8 cellular contexts compared by ENCODE assay signal in genomic region chr17:2101448-2102257, GRCh38. TPM values are rescaled to one million over a fixed set of nuclear protein-coding genes. Genes with fewer than 3 reads are reported as not detected.
DNase-seq lines count a peak whose midpoint lies in the region; ATAC-seq and TF ChIP-seq lines count a peak whose summit lies in the region.

No MANE protein-coding gene starts in this region.

- TF ChIP-seq CTCF in VCaP (conservative IDR thresholded peaks at IDR 0.05) (no peak), GM23338 (conservative IDR thresholded peaks at IDR 0.05; ENCODE audit: low read depth in 2 of 2) (no peak)

- H3K4me1 Mint-ChIP-seq in stimulated activated effector memory CD8-positive, alpha-beta T cell treated with anti-CD3 and anti-CD28 coated beads, Interleukin-12 subunit alpha, Interleukin-12 subunit beta, amount 100 ng/mL, for 72 hours: peaks cover 12% of the 10 kb centered on the region
- peaks cover 3% of the 10 kb centered on the region; the same call in 1 of the 3 replicates for H3K4me1 Mint-ChIP-seq in GM23338

- no peaks in the 10 kb centered on the region for H3F3A ChIP-seq in GM23338 (replicated peaks; ENCODE audit: low read depth)

- H3K4me1 ChIP-seq in GM23338 (ENCODE audit: insufficient read depth): no peaks in the 10 kb centered on the region

- H3K27ac ChIP-seq in VCaP (peak overlapping the region; percentile 90), GM23338 (ENCODE audit: low read depth) (no peak overlapping the region)

- H3K36me3 ChIP-seq in GM23338 (ENCODE audit: insufficient read depth): no peaks in the 10 kb centered on the region

- H3K27me3 ChIP-seq in GM23338 (ENCODE audit: insufficient read depth): no peaks in the 10 kb centered on the region

- no peaks in the 10 kb centered on the region for H3K27me3 Mint-ChIP-seq in GM23338 (ENCODE audit: insufficient read depth, low read depth, poor library complexity)

- H3K4me2 ChIP-seq in GM23338: no peak overlapping the region

- DNase-seq in NCI-H2029 (lab: John Stamatoyannopoulos, UW): peak; percentile 71
- DNase-seq in NCI-H2029 treated with DMSO at 0.1 percent for 48 hours (lab: John Stamatoyannopoulos, UW): no peak
- DNase-seq in effector CD8-positive, alpha-beta T cell (lab: John Stamatoyannopoulos, UW): peak; percentile 8
- no peak for DNase-seq in stimulated activated effector memory CD8-positive, alpha-beta T cell treated with anti-CD3 and anti-CD28 coated beads, Interleukin-12 subunit alpha, Interleukin-12 subunit beta, amount 100 ng/mL, for 72 hours (ENCODE audit: low spot score in 2 of 2)
- DNase-seq in GM23338 (ENCODE audit: low spot score): no peak
- DNase-seq in epidermal melanocyte (ENCODE audit: insufficient read length, low spot score): no peak

- H2AFZ ChIP-seq in GM23338: no peak overlapping the region

- no peaks in the 10 kb centered on the region for H4K20me1 ChIP-seq in GM23338 (replicated peaks; ENCODE audit: insufficient read depth)

- H3K27ac Mint-ChIP-seq in stimulated activated effector memory CD8-positive, alpha-beta T cell treated with anti-CD3 and anti-CD28 coated beads, Interleukin-12 subunit alpha, Interleukin-12 subunit beta, amount 100 ng/mL, for 72 hours: no peak overlapping the region
- H3K27ac Mint-ChIP-seq in GM23338: no peak overlapping the region

- H3K79me2 ChIP-seq in GM23338 (replicated peaks; ENCODE audit: insufficient read depth): no peaks in the 10 kb centered on the region

- H3K36me3 Mint-ChIP-seq in stimulated activated effector memory CD8-positive, alpha-beta T cell treated with anti-CD3 and anti-CD28 coated beads, Interleukin-12 subunit alpha, Interleukin-12 subunit beta, amount 100 ng/mL, for 72 hours: peaks cover 20% of the 10 kb centered on the region
- no peaks in the 10 kb centered on the region for H3K36me3 Mint-ChIP-seq in GM23338 (ENCODE audit: low read depth)

- peak; percentile 40 for ATAC-seq in stimulated activated effector memory CD8-positive, alpha-beta T cell treated with anti-CD3 and anti-CD28 coated beads, Interleukin-12 subunit alpha, Interleukin-12 subunit beta, amount 100 ng/mL, for 72 hours
- no peak for ATAC-seq in GM19395 (IDR thresholded peaks at IDR 0.05; ENCODE audit: unreplicated experiment)
- no peak for ATAC-seq in GM23338

- H3K9me2 ChIP-seq in GM23338 (ENCODE audit: insufficient read depth): no peaks in the 10 kb centered on the region

- H3K4me3 ChIP-seq in GM23338: no peak overlapping the region

- no peaks in the 10 kb centered on the region for H3K9me3 Mint-ChIP-seq in stimulated activated effector memory CD8-positive, alpha-beta T cell treated with anti-CD3 and anti-CD28 coated beads, Interleukin-12 subunit alpha, Interleukin-12 subunit beta, amount 100 ng/mL, for 72 hours
- no peaks in the 10 kb centered on the region for H3K9me3 Mint-ChIP-seq in GM23338

- H3K4me3 Mint-ChIP-seq in stimulated activated effector memory CD8-positive, alpha-beta T cell treated with anti-CD3 and anti-CD28 coated beads, Interleukin-12 subunit alpha, Interleukin-12 subunit beta, amount 100 ng/mL, for 72 hours: no peak overlapping the region
- H3K4me3 Mint-ChIP-seq in GM23338: no peak overlapping the region

TF ChIP-seq in GM23338, 12 proteins besides CTCF, POLR2A, EP300 and RAD21:
- TF ChIP-seq REST (IDR thresholded peaks at IDR 0.05; ENCODE audit: unreplicated experiment) (no peak), CREB1 (CRISPR knock-in tag; IDR thresholded peaks at IDR 0.05; ENCODE audit: low read depth) (no peak), ZNF331 (CRISPR knock-in tag; IDR thresholded peaks at IDR 0.05; ENCODE audit: low read depth) (no peak), STAT1 (IDR thresholded peaks at IDR 0.05; ENCODE audit: unreplicated experiment) (no peak), NANOG (IDR thresholded peaks at IDR 0.05; ENCODE audit: borderline replicate concordance) (no peak)

RNA-seq across cellular contexts. Expression of gene HIC1, which starts 46.8 kb away (rescaled TPM):
- 0.17 TPM in 1 of 2 replicates, not detected in the other for total RNA-seq in GM23338 (2014; rRNA removed; shearing (Covaris generic))
- polyA plus RNA-seq in GM23338 (2016; fragmentation: Nextera tagmentation; extraction: Ambion mirVana): 0.23 and 0.26 TPM in 2 replicates

RNA-seq across cellular contexts. Expression of gene OVCA2, which starts 59.8 kb away (rescaled TPM):
- 21.3 and 24.8 TPM in 2 replicates for total RNA-seq in GM23338 (2014; rRNA removed; shearing (Covaris generic))
- 14.9 and 15.9 TPM in 2 replicates for polyA plus RNA-seq in GM23338 (2016; fragmentation: Nextera tagmentation; extraction: Ambion mirVana)

Comparison
In these comparisons a context has a peak if more than half of its experiments do, and no peak if none do; other contexts are left out.
1. DNase-seq: peak in NCI-H2029 (single experiment) and effector CD8-positive, alpha-beta T cell (single experiment); none in NCI-H2029 treated with DMSO at 0.1 percent for 48 hours (single experiment), stimulated activated effector memory CD8-positive, alpha-beta T cell treated with anti-CD3 and anti-CD28 coated beads, Interleukin-12 subunit alpha, Interleukin-12 subunit beta, amount 100 ng/mL, for 72 hours (0 of 2), GM23338 (single experiment) and epidermal melanocyte (single experiment).